In the genomic region with DNA sequence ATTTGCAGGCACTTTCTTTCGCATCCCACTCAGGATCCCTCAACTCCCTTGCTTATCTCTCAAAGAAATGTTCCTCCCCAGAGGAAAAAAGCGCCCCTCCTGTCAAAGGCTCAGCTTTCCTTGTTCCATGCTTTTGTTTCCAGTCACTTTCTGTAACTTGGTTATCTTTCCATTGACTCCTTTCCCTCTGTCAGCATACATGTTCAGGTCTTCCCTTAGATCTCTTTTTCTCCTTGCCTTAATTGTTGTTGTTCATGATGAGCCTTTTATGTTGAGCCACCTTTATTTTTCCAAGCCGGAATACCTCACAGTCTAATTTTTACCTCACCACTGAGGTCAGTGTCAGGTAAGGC, we compare ENCODE assay signal across 9 cellular contexts. TPM values are rescaled to one million over a fixed set of nuclear protein-coding genes. Genes with fewer than 3 reads are reported as not detected.
DNase-seq lines count a peak whose midpoint lies in the region; ATAC-seq, FAIRE-seq and TF ChIP-seq lines count a peak whose summit lies in the region.
"Had no signal": no experiment of that assay in that cellular context is flagged by ENCODE, and none has a peak within 500 bp of the region (broad histone marks: within the 10 kb centered on the region; RNA-seq: fewer than 3 reads in every experiment).

No MANE protein-coding gene starts in this region.

- H3K9me3 ChIP-seq in HCT116 (ENCODE audit: control insufficient read depth in 1 of 2, insufficient read depth in 1 of 2, low read depth in 1 of 2, low read length in 2 of 2) (no peaks in the 10 kb centered on the region), WERI-Rb-1 (ENCODE audit: severe bottlenecking) (no peaks in the 10 kb centered on the region)

- no peak for TF ChIP-seq CTCF in HCT116 (IDR thresholded peaks at IDR 0.05 in 2 of 3, conservative IDR thresholded peaks at IDR 0.05 in 1 of 3; ENCODE audit: borderline replicate concordance in 1 of 3, insufficient read depth in 1 of 3, low read depth in 2 of 3, low read length in 2 of 3)
- TF ChIP-seq CTCF in WERI-Rb-1 (IDR thresholded peaks at IDR 0.05; ENCODE audit: low read depth, low read length) = no peak

- H3K4me3 ChIP-seq in HCT116 (replicated peaks in 1 of 2; ENCODE audit: low read depth in 1 of 2, low read length in 2 of 2) = peak overlapping the region; percentile 66 to 77
- H3K4me3 ChIP-seq in WERI-Rb-1 (ENCODE audit: low read depth, low read length) = peak overlapping the region; percentile 64
- H3K4me3 ChIP-seq in iPS-11a (ENCODE audit: low read depth, low read length) = peak overlapping the region; percentile 77
- peak overlapping the region; percentile 33 to 55 (median 43) for H3K4me3 ChIP-seq in skin epidermis

- no peaks in the 10 kb centered on the region for H3K36me3 ChIP-seq in HCT116 (ENCODE audit: control insufficient read depth in 1 of 2, insufficient read depth in 2 of 2, low read length in 2 of 2)
- no peaks in the 10 kb centered on the region for H3K36me3 ChIP-seq in WERI-Rb-1

- H3K79me2 ChIP-seq in HCT116 (ENCODE audit: insufficient read depth, low read length) = no peaks in the 10 kb centered on the region; the same call in 1 of the 2 replicates

- no peak for TF ChIP-seq RAD21 in HCT116 (IDR thresholded peaks at IDR 0.05; ENCODE audit: low read depth)

- BruUV-seq in HCT116 (replicated peaks; lab: Mats Ljungman, UMichigan) = no TSS peak

- no peak overlapping the region for H2AFZ ChIP-seq in HCT116 (ENCODE audit: low read depth, low read length, poor library complexity, severe bottlenecking)

- POLR2A ChIA-PET in HCT116 (lab: Charles Lee) = no interaction called here

- peaks cover 3 to 9% of the 10 kb centered on the region in 2 experiments; a peak in 3 of 4 replicates for H3K4me1 ChIP-seq in HCT116 (ENCODE audit: control insufficient read depth in 1 of 2, insufficient read depth in 2 of 2, low read length in 2 of 2)

- H3K9me2 ChIP-seq in HCT116 (ENCODE audit: insufficient read depth) = no peaks in the 10 kb centered on the region

- FAIRE-seq in frontal cortex (lab: Jason Lieb, UNC) = no peak

- ATAC-seq in HCT116 (no peak; the same call in 1 of the 2 replicates), HG02759 (IDR thresholded peaks at IDR 0.05; ENCODE audit: unreplicated experiment) (no peak)

- H3K27me3 ChIP-seq in HCT116 (ENCODE audit: insufficient read depth, low read length) (no peaks in the 10 kb centered on the region), WERI-Rb-1 (ENCODE audit: insufficient read depth, low read depth, severe bottlenecking) (no peaks in the 10 kb centered on the region)

- CTCF ChIA-PET in HCT116 (lab: Charles Lee) = interaction anchor here (1.3 kb wide), 1 partner anchor 167 kb away, joined by 3 read pairs; no protein-coding TSS in a partner anchor

- H3K9ac ChIP-seq in HCT116 (ENCODE audit: low read length) = peak overlapping the region; percentile 57

- TF ChIP-seq POLR2A in HCT116 (IDR thresholded peaks at IDR 0.05; ENCODE audit: borderline replicate concordance, extremely low read depth, insufficient read depth, insufficient read length) = no peak

- no peaks in the 10 kb centered on the region for H4K20me1 ChIP-seq in HCT116 (ENCODE audit: insufficient read depth)

- DNase-seq in HCT116 (ENCODE audit: low read depth, low spot score) (no peak), WERI-Rb-1 (no peak), DMS53 treated with DMSO at 0.1 percent for 48 hours (lab: John Stamatoyannopoulos, UW; ENCODE audit: unreplicated experiment) (no peak), frontal cortex (ENCODE audit: low spot score in 2 of 2) (no peak), NCI-H2107 treated with DMSO at 0.1 percent for 48 hours (lab: John Stamatoyannopoulos, UW; ENCODE audit: unreplicated experiment) (no peak)

- intact Hi-C loops in HCT116 (cut with micrococcal nuclease) = loop anchor here (10.0 kb wide), 1 partner anchor 169 kb away; no protein-coding TSS in a partner anchor

- H3K4me2 ChIP-seq in HCT116 (ENCODE audit: low read length) = peak overlapping the region; percentile 82

- RAD21 ChIA-PET in HCT116 (lab: Charles Lee; ENCODE audit: low non-redundant PET in 1 of 2, low total read pairs in 2 of 2, uncharacterized antibody in 2 of 2, unreplicated experiment in 2 of 2) = no interaction called here

- H3K27ac ChIP-seq in HCT116 (ENCODE audit: low read depth, low read length) (peak overlapping the region; percentile 34; the same call in 1 of the 2 replicates), WERI-Rb-1 (no peak overlapping the region), skin epidermis (peak overlapping the region in 15 of 21 experiments; percentile 24 to 86 (median 56))

TF ChIP-seq in HCT116, 20 proteins besides CTCF, POLR2A, EP300 and RAD21:
- TF ChIP-seq FOSL1 (IDR thresholded peaks at IDR 0.05; ENCODE audit: low read depth) (no peak), SIN3A (IDR thresholded peaks at IDR 0.05; ENCODE audit: low read depth) (no peak), JUND (IDR thresholded peaks at IDR 0.05) (no peak; the same call in 1 of the 2 replicates), SRF (IDR thresholded peaks at IDR 0.05; ENCODE audit: low read depth) (no peak), EGR1 (IDR thresholded peaks at IDR 0.05; ENCODE audit: low read depth) (no peak), CBX3 (IDR thresholded peaks at IDR 0.05; ENCODE audit: low read depth) (no peak), SP1 (IDR thresholded peaks at IDR 0.05; ENCODE audit: low read depth) (no peak), POLR2AphosphoS5 (IDR thresholded peaks at IDR 0.05; ENCODE audit: low read depth, low read length) (no peak), ZFX (IDR thresholded peaks at IDR 0.05) (no peak)
- TF ChIP-seq, protein P1, sequence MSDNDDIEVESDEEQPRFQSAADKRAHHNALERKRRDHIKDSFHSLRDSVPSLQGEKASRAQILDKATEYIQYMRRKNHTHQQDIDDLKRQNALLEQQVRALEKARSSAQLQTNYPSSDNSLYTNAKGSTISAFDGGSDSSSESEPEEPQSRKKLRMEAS (IDR thresholded peaks at IDR 0.05) = no peak

RNA-seq across cellular contexts. Expression of a gene that starts 46.5 kb away (rescaled TPM):
- total RNA-seq in HCT116 (2021; ENCODE audit: unreplicated experiment) (0.22 TPM), frontal cortex (0.82 TPM)
- polyA plus RNA-seq in HCT116 (2012) = not detected in 2 replicates
- total RNA-seq: M059J had no signal
